1 cellular context compared by ENCODE assay signal in genomic region chr22:36301851-36302250, GRCh38.
TF ChIP-seq lines count a peak whose summit lies in the region.

No MANE protein-coding gene starts in this region.

TF ChIP-seq in HepG2, 621 proteins besides CTCF, POLR2A, EP300 and RAD21 (continued from another document):
- no peak for TF ChIP-seq ZC3H13 (CRISPR knock-in tag; IDR thresholded peaks at IDR 0.05)
- no peak for TF ChIP-seq SNAI1 (CRISPR knock-in tag; IDR thresholded peaks at IDR 0.05; ENCODE audit: borderline replicate concordance)
- no peak for TF ChIP-seq CEBPG (CRISPR knock-in tag; IDR thresholded peaks at IDR 0.05)
- no peak for TF ChIP-seq NR3C1 (CRISPR knock-in tag; IDR thresholded peaks at IDR 0.05)
- TF ChIP-seq PATZ1 (CRISPR knock-in tag; IDR thresholded peaks at IDR 0.05), result no peak
- no peak for TF ChIP-seq HOXA9 (CRISPR knock-in tag; IDR thresholded peaks at IDR 0.05; ENCODE audit: borderline replicate concordance)
- TF ChIP-seq ZNF3 (CRISPR knock-in tag; IDR thresholded peaks at IDR 0.05), result no peak
- TF ChIP-seq PLSCR1 (CRISPR knock-in tag; IDR thresholded peaks at IDR 0.05; ENCODE audit: borderline replicate concordance), result no peak
- no peak for TF ChIP-seq SP5 (CRISPR knock-in tag; IDR thresholded peaks at IDR 0.05; ENCODE audit: borderline replicate concordance, low read depth)
- no peak for TF ChIP-seq CAMTA2 (CRISPR knock-in tag; IDR thresholded peaks at IDR 0.05; ENCODE audit: borderline replicate concordance)
- no peak for TF ChIP-seq ZNF138 (CRISPR knock-in tag; IDR thresholded peaks at IDR 0.05; ENCODE audit: low read depth)
- TF ChIP-seq ZSCAN21 (CRISPR knock-in tag; IDR thresholded peaks at IDR 0.05; ENCODE audit: borderline replicate concordance), result no peak
- TF ChIP-seq TCF7 (IDR thresholded peaks at IDR 0.05; ENCODE audit: low read depth), result no peak
- TF ChIP-seq MYNN (CRISPR knock-in tag; IDR thresholded peaks at IDR 0.05; ENCODE audit: low read depth), result no peak
- TF ChIP-seq TRAFD1 (CRISPR knock-in tag; IDR thresholded peaks at IDR 0.05; ENCODE audit: borderline replicate concordance), result no peak
- TF ChIP-seq ZNF510 (CRISPR knock-in tag; IDR thresholded peaks at IDR 0.05; ENCODE audit: low read depth), result no peak
- no peak for TF ChIP-seq ZNF512B (CRISPR knock-in tag; IDR thresholded peaks at IDR 0.05; ENCODE audit: borderline replicate concordance)
